ENCODE assay signal across 17 cellular contexts in genomic region chr10:20596065-20596760, GRCh38.
A peak's percentile ranks its signal among the peaks of the same experiment; 100 is the strongest.
DNase-seq lines count a peak whose midpoint lies in the region; FAIRE-seq and TF ChIP-seq lines count a peak whose summit lies in the region.
"Had no signal": no experiment of that assay in that cellular context is flagged by ENCODE, and none has a peak within 500 bp of the region (broad histone marks: within the 10 kb centered on the region; RNA-seq: fewer than 3 reads in every experiment).

No MANE protein-coding gene starts in this region.

- H3K4me2 ChIP-seq in astrocyte (ENCODE audit: low read length): peak overlapping the region; percentile 31

- H3K4me1 Mint-ChIP-seq in astrocyte (ENCODE audit: low read depth, unreplicated experiment): peaks cover 42% of the 10 kb centered on the region

- no peaks in the 10 kb centered on the region for H3K27me3 Mint-ChIP-seq in astrocyte (ENCODE audit: low read depth, unreplicated experiment)

- no peak overlapping the region for H3K4me3 ChIP-seq in astrocyte (ENCODE audit: insufficient read depth, low read depth, low read length)
- no peak overlapping the region for H3K4me3 ChIP-seq in fibroblast of the aortic adventitia (ENCODE audit: low read depth, low read length)
- H3K4me3 ChIP-seq in neuron (ENCODE audit: low read length): peak overlapping the region; percentile 20
- H3K4me3 ChIP-seq: dorsolateral prefrontal cortex, GM12878, lower lobe of right lung, sigmoid colon had no signal

- H3K36me3 ChIP-seq in astrocyte (ENCODE audit: insufficient read depth, low read length) (no peaks in the 10 kb centered on the region), neuron (ENCODE audit: insufficient read depth, low read length) (no peaks in the 10 kb centered on the region)
- H3K36me3 ChIP-seq: lower lobe of right lung, sigmoid colon had no signal

- peak; percentile 81 for FAIRE-seq in astrocyte (lab: Jason Lieb, UNC)
- FAIRE-seq: GM12878 had no signal

- H3K27ac ChIP-seq in astrocyte (ENCODE audit: low read depth, low read length): peak overlapping the region; percentile 71
- H3K27ac ChIP-seq: lower lobe of right lung, sigmoid colon had no signal

- H3K4me1 ChIP-seq in astrocyte (ENCODE audit: insufficient read depth, low read length): peaks cover 25% of the 10 kb centered on the region
- H3K4me1 ChIP-seq in neuron (ENCODE audit: insufficient read depth, low read length): peaks cover 57% of the 10 kb centered on the region
- H3K4me1 ChIP-seq: lower lobe of right lung had no signal

- H3K4me3 Mint-ChIP-seq in astrocyte (ENCODE audit: unreplicated experiment): peak overlapping the region; percentile 12
- H3K4me3 Mint-ChIP-seq: T-helper 1 cell treated with Interleukin-12 subunit alpha and Interleukin-12 subunit beta and Interleukin-4 antibody, amounts not matched to agents 30 μg/mL and 1 μg/mL, for 36 hours had no signal

- H3K79me2 ChIP-seq in astrocyte (ENCODE audit: insufficient read depth, low read length): no peaks in the 10 kb centered on the region

- H3K9ac ChIP-seq in astrocyte (ENCODE audit: low read length): peak overlapping the region; percentile 53

- H2AFZ ChIP-seq in astrocyte (ENCODE audit: low read depth, low read length): no peak overlapping the region
- peak overlapping the region; percentile 44 for H2AFZ ChIP-seq in neuron (ENCODE audit: low read depth, low read length)

- peak overlapping the region; percentile 95 for H3K27ac Mint-ChIP-seq in astrocyte (ENCODE audit: unreplicated experiment)
- H3K27ac Mint-ChIP-seq: T-helper 1 cell treated with Interleukin-12 subunit alpha and Interleukin-12 subunit beta and Interleukin-4 antibody, amounts not matched to agents 30 μg/mL and 1 μg/mL, for 36 hours had no signal

- no peak for TF ChIP-seq CTCF in astrocyte (IDR thresholded peaks at IDR 0.05; ENCODE audit: insufficient read depth, low read depth, low read length)
- no peak for TF ChIP-seq CTCF in fibroblast of the aortic adventitia (IDR thresholded peaks at IDR 0.05; ENCODE audit: insufficient read depth, low read length)
- TF ChIP-seq CTCF in GM13976 (IDR thresholded peaks at IDR 0.05; ENCODE audit: borderline replicate concordance, control extremely low read depth, extremely low read depth, insufficient read depth, missing control alignments): no peak

- H3K9me3 Mint-ChIP-seq in astrocyte (ENCODE audit: unreplicated experiment): no peaks in the 10 kb centered on the region

- peak; percentile 7 for DNase-seq in HT1080 (ENCODE audit: low read depth)
- DNase-seq in astrocyte (ENCODE audit: low read depth): peak; percentile 78
- DNase-seq in fibroblast of the aortic adventitia (ENCODE audit: low read depth): peak; percentile 38
- DNase-seq in NCI-H2081 treated with DMSO at 0.1 percent for 48 hours (lab: John Stamatoyannopoulos, UW): no peak
- DNase-seq in GM13976 (ENCODE audit: low spot score): no peak
- DNase-seq in NCI-H1436 (lab: John Stamatoyannopoulos, UW): no peak
- no peak for DNase-seq in 8988T
- DNase-seq: activated CD4-positive, CD25-positive, alpha-beta regulatory T cell treated with anti-CD3 and anti-CD28 coated beads, Interleukin-2, amount 50 U/mL, for 72 hours; activated gamma-delta T cell; dorsolateral prefrontal cortex; HCEC 1CT; lower lobe of right lung; NCI-H748 treated with DMSO at 0.1 percent for 48 hours; sigmoid colon had no signal

- in situ Hi-C loops in GM13976 (cut with MboI; ENCODE audit: low sequenced_read_pairs, unreplicated experiment): no loop called here

- H4K20me1 ChIP-seq in astrocyte (ENCODE audit: insufficient read depth, low read length): no peaks in the 10 kb centered on the region

- no peaks in the 10 kb centered on the region for H3K36me3 Mint-ChIP-seq in astrocyte (ENCODE audit: low read depth, unreplicated experiment)

- H3K27me3 ChIP-seq in astrocyte (ENCODE audit: insufficient read depth, low read length) (no peaks in the 10 kb centered on the region), neuron (ENCODE audit: insufficient read depth, low read length) (no peaks in the 10 kb centered on the region)
- H3K27me3 ChIP-seq: dorsolateral prefrontal cortex, sigmoid colon had no signal

- no peaks in the 10 kb centered on the region for H3K9me3 ChIP-seq in astrocyte (ENCODE audit: insufficient read depth, low read depth, low read length)
- H3K9me3 ChIP-seq in neuron (ENCODE audit: low read length): no peaks in the 10 kb centered on the region
- H3K9me3 ChIP-seq: lower lobe of right lung, sigmoid colon had no signal

Comparison
In these comparisons a context has a peak if more than half of its experiments do, and no peak if none do; other contexts are left out.
1. DNase-seq: peak in HT1080 (single experiment), astrocyte (single experiment) and fibroblast of the aortic adventitia (single experiment); none in NCI-H2081 treated with DMSO at 0.1 percent for 48 hours (single experiment), GM13976 (single experiment), NCI-H1436 (single experiment) and 8988T (single experiment).